Comparison of ENCODE assay signal across 9 cellular contexts in genomic region chr6:21438986-21439352, GRCh38.
A peak's percentile ranks its signal among the peaks of the same experiment; 100 is the strongest.
DNase-seq lines count a peak whose midpoint lies in the region; ATAC-seq, FAIRE-seq and TF ChIP-seq lines count a peak whose summit lies in the region.
"Had no signal": no experiment of that assay in that cellular context is flagged by ENCODE, and none has a peak within 500 bp of the region (broad histone marks: within the 10 kb centered on the region; RNA-seq: fewer than 3 reads in every experiment).

No MANE protein-coding gene starts in this region.

- no peak for TF ChIP-seq POLR2A in GM12892 (IDR thresholded peaks at IDR 0.05; ENCODE audit: low read depth, low read length)

- H3K27ac ChIP-seq in kidney (ENCODE audit: low read depth in 2 of 2, low read length in 2 of 2): no peak overlapping the region

- TF ChIP-seq CTCF in kidney (IDR thresholded peaks at IDR 0.05; ENCODE audit: borderline replicate concordance, extremely low read depth, insufficient read depth): no peak

- H3K9me3 ChIP-seq in kidney (ENCODE audit: control insufficient read depth in 1 of 2, low read length in 2 of 2): no peaks in the 10 kb centered on the region

- FAIRE-seq in kidney (lab: Jason Lieb, UNC): no peak
- FAIRE-seq in GM12892 (lab: Jason Lieb, UNC): no peak

- no peaks in the 10 kb centered on the region for H3K36me3 Mint-ChIP-seq in effector memory CD8-positive, alpha-beta T cell (ENCODE audit: insufficient read depth)
- no peaks in the 10 kb centered on the region for H3K36me3 Mint-ChIP-seq in stimulated activated effector memory CD8-positive, alpha-beta T cell treated with anti-CD3 and anti-CD28 coated beads, Interleukin-12 subunit alpha, Interleukin-12 subunit beta, amount 100 ng/mL, for 72 hours

- DNase-seq in KBM-7 (peak; percentile 76), kidney (no peak), GM12892 (ENCODE audit: insufficient read length) (no peak)
- no peak for DNase-seq in effector memory CD8-positive, alpha-beta T cell
- no peak for DNase-seq in stimulated activated effector memory CD8-positive, alpha-beta T cell treated with anti-CD3 and anti-CD28 coated beads, Interleukin-12 subunit alpha, Interleukin-12 subunit beta, amount 100 ng/mL, for 72 hours (ENCODE audit: low spot score in 2 of 2)
- no peak for DNase-seq in activated CD8-positive, alpha-beta memory T cell treated with anti-CD3 and anti-CD28 coated beads for 24 hours
- DNase-seq: foreskin melanocyte had no signal

- H3K4me1 ChIP-seq in kidney (ENCODE audit: control insufficient read depth in 1 of 2, insufficient read depth in 1 of 2, low read depth in 1 of 2, low read length in 2 of 2): no peaks in the 10 kb centered on the region

- H3K9me3 Mint-ChIP-seq in effector memory CD8-positive, alpha-beta T cell: no peaks in the 10 kb centered on the region
- no peaks in the 10 kb centered on the region for H3K9me3 Mint-ChIP-seq in stimulated activated effector memory CD8-positive, alpha-beta T cell treated with anti-CD3 and anti-CD28 coated beads, Interleukin-12 subunit alpha, Interleukin-12 subunit beta, amount 100 ng/mL, for 72 hours

- intact Hi-C loops in kidney (cut with DNase I): no loop called here

- in situ Hi-C loops in KBM-7 (cut with MboI; ENCODE audit: low pct_unique_long_range_greater_than_20kb, low sequenced_read_pairs): no loop called here

- peak overlapping the region in 1 of 2 donors; percentile 87 for H3K27ac Mint-ChIP-seq in effector memory CD8-positive, alpha-beta T cell
- no peak overlapping the region for H3K27ac Mint-ChIP-seq in stimulated activated effector memory CD8-positive, alpha-beta T cell treated with anti-CD3 and anti-CD28 coated beads, Interleukin-12 subunit alpha, Interleukin-12 subunit beta, amount 100 ng/mL, for 72 hours

- H3K27me3 Mint-ChIP-seq in effector memory CD8-positive, alpha-beta T cell: no peaks in the 10 kb centered on the region

- H3K4me1 Mint-ChIP-seq in effector memory CD8-positive, alpha-beta T cell (ENCODE audit: low read depth in 2 of 2): peaks cover 9 to 14% of the 10 kb centered on the region in 2 donors
- peaks cover 17% of the 10 kb centered on the region for H3K4me1 Mint-ChIP-seq in stimulated activated effector memory CD8-positive, alpha-beta T cell treated with anti-CD3 and anti-CD28 coated beads, Interleukin-12 subunit alpha, Interleukin-12 subunit beta, amount 100 ng/mL, for 72 hours

- no peak overlapping the region for H3K9ac ChIP-seq in kidney (ENCODE audit: low read length in 2 of 2)

- H3K36me3 ChIP-seq in kidney (ENCODE audit: control insufficient read depth in 1 of 2, insufficient read depth in 2 of 2, low read length in 2 of 2): no peaks in the 10 kb centered on the region

- no peak overlapping the region for H3K4me3 ChIP-seq in kidney (ENCODE audit: low read length in 2 of 2)

- peak; percentile 26 for ATAC-seq in GM18519 (IDR thresholded peaks at IDR 0.05; ENCODE audit: low FRiP score, unreplicated experiment)
- peak; percentile 68 for ATAC-seq in GM21825 (IDR thresholded peaks at IDR 0.05; ENCODE audit: unreplicated experiment)
- peak; percentile 53 for ATAC-seq in effector memory CD8-positive, alpha-beta T cell (replicated peaks)
- no peak for ATAC-seq in stimulated activated effector memory CD8-positive, alpha-beta T cell treated with anti-CD3 and anti-CD28 coated beads, Interleukin-12 subunit alpha, Interleukin-12 subunit beta, amount 100 ng/mL, for 72 hours

- H3K4me3 Mint-ChIP-seq in effector memory CD8-positive, alpha-beta T cell: no peak overlapping the region
- H3K4me3 Mint-ChIP-seq in stimulated activated effector memory CD8-positive, alpha-beta T cell treated with anti-CD3 and anti-CD28 coated beads, Interleukin-12 subunit alpha, Interleukin-12 subunit beta, amount 100 ng/mL, for 72 hours: no peak overlapping the region
